13 cellular contexts compared by ENCODE assay signal in genomic region chr1:210558302-210558701, GRCh38.
DNase-seq lines count a peak whose midpoint lies in the region; ATAC-seq lines count a peak whose summit lies in the region.
"Had no signal": no experiment of that assay in that cellular context is flagged by ENCODE, and none has a peak within 500 bp of the region (broad histone marks: within the 10 kb centered on the region; RNA-seq: fewer than 3 reads in every experiment).

No MANE protein-coding gene starts in this region.

- H3K36me3 ChIP-seq in Karpas-422 (ENCODE audit: insufficient read depth, low read length) = no peaks in the 10 kb centered on the region
- H3K36me3 ChIP-seq: Peyer's patch had no signal

- POLR2A ChIA-PET in T-cell (lab: Charles Lee) = no interaction called here

- H3K9me3 ChIP-seq in Karpas-422 (ENCODE audit: low read length) = no peaks in the 10 kb centered on the region
- H3K9me3 ChIP-seq: Peyer's patch had no signal

- H3K36me3 Mint-ChIP-seq in T-cell = no peaks in the 10 kb centered on the region

- H3K9me2 ChIP-seq in Karpas-422 (replicated peaks; ENCODE audit: insufficient read depth, low read length) = no peaks in the 10 kb centered on the region

- in situ Hi-C loops in G401 (cut with HindIII; ENCODE audit: low sequenced_read_pairs) = no loop called here

- H3K4me3 Mint-ChIP-seq in T-cell = no peak overlapping the region

- H3K9ac ChIP-seq in Karpas-422 (ENCODE audit: low read length) = no peak overlapping the region

- no peaks in the 10 kb centered on the region for H3K9me3 Mint-ChIP-seq in T-cell

- CTCF ChIA-PET in T-cell (lab: Charles Lee) = no interaction called here

- ATAC-seq in GM21367 (IDR thresholded peaks at IDR 0.05; ENCODE audit: unreplicated experiment) (no peak), T-cell (replicated peaks in 1 of 4) (no peak)
- ATAC-seq: GM12878 had no signal

- H3K27me3 Mint-ChIP-seq in T-cell = no peaks in the 10 kb centered on the region

- H3K4me2 ChIP-seq in Karpas-422 (ENCODE audit: low read depth, low read length, poor library complexity, severe bottlenecking) = no peak overlapping the region

- H3K27ac ChIP-seq in Karpas-422 (ENCODE audit: low read length) = no peak overlapping the region
- H3K27ac ChIP-seq: HL-60, Peyer's patch had no signal

- H3K27ac Mint-ChIP-seq in T-cell = no peak overlapping the region

- no peaks in the 10 kb centered on the region for H3K4me1 Mint-ChIP-seq in T-cell

- no peaks in the 10 kb centered on the region for H3K79me2 ChIP-seq in Karpas-422 (ENCODE audit: low read length)

- DNase-seq in G401 (ENCODE audit: low spot score) (peak; percentile 20), NCI-H2171 (lab: John Stamatoyannopoulos, UW) (peak; percentile 38), astrocyte of the hippocampus (ENCODE audit: low read depth, low spot score) (peak; percentile 57), myocyte (ENCODE audit: low read depth) (peak; percentile 47), Karpas-422 (no peak), T-cell (no peak)
- no peak for DNase-seq in activated CD4-positive, CD25-positive, alpha-beta regulatory T cell (lab: John Stamatoyannopoulos, UW)
- DNase-seq: activated T-cell treated with anti-CD3 and anti-CD28 coated beads, Interleukin-2, amount 50 U/mL, for 1 hour; NCI-H1048; Peyer's patch had no signal

- no peak overlapping the region for H3K4me3 ChIP-seq in Karpas-422 (ENCODE audit: low read length)
- H3K4me3 ChIP-seq: GM12878, Peyer's patch had no signal

- H3K27me3 ChIP-seq in Karpas-422 (ENCODE audit: low read length) = no peaks in the 10 kb centered on the region
- H3K27me3 ChIP-seq: Peyer's patch had no signal

- no peak overlapping the region for H2AFZ ChIP-seq in Karpas-422 (ENCODE audit: low read length)

- H3K4me1 ChIP-seq in Karpas-422 (ENCODE audit: low read length) = no peaks in the 10 kb centered on the region
- H3K4me1 ChIP-seq: Peyer's patch had no signal

- H4K20me1 ChIP-seq in Karpas-422 (ENCODE audit: insufficient read depth, low read depth, low read length) = no peaks in the 10 kb centered on the region

Comparison
In these comparisons a context has a peak if more than half of its experiments do, and no peak if none do; other contexts are left out.
1. DNase-seq: peak in G401 (single experiment), NCI-H2171 (single experiment), astrocyte of the hippocampus (single experiment) and myocyte (single experiment); none in Karpas-422 (single experiment), activated CD4-positive, CD25-positive, alpha-beta regulatory T cell (0 of 4) and T-cell (0 of 34).